34 cellular contexts compared by ENCODE assay signal in the genomic region with DNA sequence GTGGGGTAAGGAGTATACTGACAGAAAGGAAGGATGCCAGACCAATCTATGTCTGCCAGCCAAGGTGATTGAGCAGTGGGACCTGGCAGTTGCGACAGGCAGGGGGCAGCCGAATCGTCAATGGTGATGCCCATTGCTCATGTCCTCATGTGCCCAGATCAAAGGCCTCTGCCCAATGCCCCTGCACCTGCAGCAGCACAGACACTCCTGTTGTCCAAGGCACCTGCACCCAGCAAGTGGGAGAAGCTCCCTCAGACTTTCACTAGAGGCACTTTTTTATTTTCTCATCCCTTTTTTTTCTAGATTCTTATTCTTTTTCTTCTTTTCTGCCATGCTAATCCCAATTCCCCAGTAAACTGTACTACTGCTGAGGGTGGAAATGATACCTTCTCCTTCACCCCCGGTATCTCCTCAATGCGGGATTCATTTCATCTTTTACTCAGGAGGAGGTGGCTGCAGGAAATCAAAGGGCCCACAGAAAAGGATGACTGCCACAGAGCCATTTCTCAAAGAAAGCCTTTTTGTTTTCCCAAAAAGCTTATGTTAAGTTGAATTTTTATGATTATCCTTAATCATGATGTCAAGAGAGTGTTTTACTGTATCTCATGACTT.
"Had no signal": no experiment of that assay in that cellular context is flagged by ENCODE, and none has a peak within 500 bp of the region (broad histone marks: within the 10 kb centered on the region; RNA-seq: fewer than 3 reads in every experiment).

No MANE protein-coding gene starts in this region.

- H3K27ac Mint-ChIP-seq: activated B cell treated with CpG ODN at 0.5 μM for 24 hours; activated CD4-positive, alpha-beta memory T cell treated with anti-CD3 and anti-CD28 coated beads for 36 hours; activated CD8-positive, alpha-beta memory T cell treated with anti-CD3 and anti-CD28 coated beads, Interleukin-2, amount 10 ng/mL, durations not matched to agents 7 days and 5 days; activated CD8-positive, alpha-beta T cell treated with anti-CD3 and anti-CD28 coated beads, Interleukin-2, amount 10 ng/mL, durations not matched to agents 7 days and 5 days; activated naive CD4-positive, alpha-beta T cell treated with anti-CD3 and anti-CD28 coated beads for 36 hours; activated naive CD4-positive, alpha-beta T cell treated with anti-CD3 and anti-CD28 coated beads, Interleukin-2, amount 50 U/mL, for 24 hours; activated naive CD8-positive, alpha-beta T cell treated with anti-CD3 and anti-CD28 coated beads for 36 hours; activated naive CD8-positive, alpha-beta T cell treated with anti-CD3 and anti-CD28 coated beads, Interleukin-2, amount 50 U/mL, for 24 hours; activated T-helper 1 cell treated with anti-CD3 and anti-CD28 coated beads, Interleukin-12 subunit alpha, Interleukin-12 subunit beta, Interleukin-2, Interleukin-4 antibody, amounts not matched to agents 30 ng/mL and 10 ng/mL and 1 ng/mL, durations not matched to agents 14 hours and 24 hours and 36 hours; activated T-helper 2 cell treated with anti-CD3 and anti-CD28 coated beads, Interferon-gamma antibody, Interleukin-2, Interleukin-4, amounts not matched to agents 10 μg/mL and 5 μg/mL and 100 μg/mL, durations not matched to agents 14 hours and 24 hours and 36 hours; effector memory CD8-positive, alpha-beta T cell; T-helper 17 cell; T-helper 2 cell treated with Interferon-gamma antibody and Interleukin-4, amounts not matched to agents 5 μg/mL and 100 μg/mL, for 36 hours had no signal

- H3K27ac ChIP-seq: adrenal gland, body of pancreas, esophagus muscularis mucosa, foreskin keratinocyte, gastrocnemius medialis, VCaP had no signal

- H3K36me3 ChIP-seq: adrenal gland, esophagus muscularis mucosa, gastrocnemius medialis had no signal

- H3K36me3 Mint-ChIP-seq: activated CD4-positive, alpha-beta memory T cell treated with anti-CD3 and anti-CD28 coated beads for 36 hours; activated CD8-positive, alpha-beta memory T cell treated with anti-CD3 and anti-CD28 coated beads, Interleukin-2, amount 10 ng/mL, durations not matched to agents 7 days and 5 days; activated naive CD4-positive, alpha-beta T cell treated with anti-CD3 and anti-CD28 coated beads, Interleukin-2, amount 50 U/mL, for 24 hours; activated naive CD8-positive, alpha-beta T cell treated with anti-CD3 and anti-CD28 coated beads for 36 hours had no signal

- ATAC-seq: activated CD4-positive, CD25-positive, alpha-beta regulatory T cell treated with anti-CD3 and anti-CD28 coated beads, Interleukin-2, amount 50 U/mL, for 24 hours; activated CD8-positive, alpha-beta memory T cell treated with anti-CD3 and anti-CD28 coated beads, Interleukin-2, amount 10 ng/mL, durations not matched to agents 7 days and 5 days; activated CD8-positive, alpha-beta T cell treated with anti-CD3 and anti-CD28 coated beads, Interleukin-2, amount 10 ng/mL, durations not matched to agents 7 days and 5 days; activated naive CD8-positive, alpha-beta T cell treated with anti-CD3 and anti-CD28 coated beads, Interleukin-2, amount 50 U/mL, for 24 hours; body of pancreas; effector memory CD8-positive, alpha-beta T cell; foreskin keratinocyte; gastrocnemius medialis; T-helper 17 cell had no signal

- H3K9me3 ChIP-seq: adrenal gland, body of pancreas, esophagus muscularis mucosa, gastrocnemius medialis had no signal

- H3K4me3 Mint-ChIP-seq: activated B cell treated with CpG ODN at 0.5 μM for 24 hours; activated CD4-positive, alpha-beta memory T cell treated with anti-CD3 and anti-CD28 coated beads for 36 hours; activated CD8-positive, alpha-beta memory T cell treated with anti-CD3 and anti-CD28 coated beads, Interleukin-2, amount 10 ng/mL, durations not matched to agents 7 days and 5 days; activated CD8-positive, alpha-beta T cell treated with anti-CD3 and anti-CD28 coated beads, Interleukin-2, amount 10 ng/mL, durations not matched to agents 7 days and 5 days; activated naive CD4-positive, alpha-beta T cell treated with anti-CD3 and anti-CD28 coated beads for 36 hours; activated naive CD4-positive, alpha-beta T cell treated with anti-CD3 and anti-CD28 coated beads, Interleukin-2, amount 50 U/mL, for 24 hours; activated naive CD8-positive, alpha-beta T cell treated with anti-CD3 and anti-CD28 coated beads for 36 hours; activated naive CD8-positive, alpha-beta T cell treated with anti-CD3 and anti-CD28 coated beads, Interleukin-2, amount 50 U/mL, for 24 hours; activated T-helper 1 cell treated with anti-CD3 and anti-CD28 coated beads, Interleukin-12 subunit alpha, Interleukin-12 subunit beta, Interleukin-2, Interleukin-4 antibody, amounts not matched to agents 30 ng/mL and 10 ng/mL and 1 ng/mL, durations not matched to agents 14 hours and 24 hours and 36 hours; effector memory CD8-positive, alpha-beta T cell; T-helper 17 cell; T-helper 2 cell treated with Interferon-gamma antibody and Interleukin-4, amounts not matched to agents 5 μg/mL and 100 μg/mL, for 36 hours had no signal

- H3K4me3 ChIP-seq: adrenal gland, body of pancreas, esophagus muscularis mucosa, gastrocnemius medialis had no signal

- H3K4me1 ChIP-seq: body of pancreas, esophagus muscularis mucosa, foreskin keratinocyte had no signal

- H3K27me3 ChIP-seq: adrenal gland, body of pancreas, esophagus muscularis mucosa, foreskin keratinocyte, gastrocnemius medialis had no signal

- DNase-seq: activated B cell treated with CpG ODN at 0.5 μM for 24 hours; activated CD4-positive, alpha-beta memory T cell treated with anti-CD3 and anti-CD28 coated beads for 36 hours; activated CD4-positive, alpha-beta T cell treated with anti-CD3 and anti-CD28 coated beads for 48 hours; activated CD8-positive, alpha-beta memory T cell treated with anti-CD3 and anti-CD28 coated beads, Interleukin-2, amount 10 ng/mL, durations not matched to agents 7 days and 5 days; activated CD8-positive, alpha-beta memory T cell treated with anti-CD3 and anti-CD28 coated beads, Interleukin-2, amount 50 U/mL, for 4 hours; activated CD8-positive, alpha-beta T cell treated with anti-CD3 and anti-CD28 coated beads, Interleukin-2, amount 10 ng/mL, durations not matched to agents 7 days and 5 days; activated effector memory CD4-positive, alpha-beta T cell treated with anti-CD3 and anti-CD28 coated beads, Interleukin-2, amount 50 U/mL, for 16 hours; activated naive CD4-positive, alpha-beta T cell treated with anti-CD3 and anti-CD28 coated beads for 36 hours; activated naive CD8-positive, alpha-beta T cell treated with anti-CD3 and anti-CD28 coated beads for 36 hours; activated naive CD8-positive, alpha-beta T cell treated with anti-CD3 and anti-CD28 coated beads, Interleukin-2, amount 50 U/mL, for 24 hours; activated T-cell treated with anti-CD3 and anti-CD28 coated beads, Interleukin-2, amount 50 U/mL, for 1 hour; activated T-cell treated with anti-CD3 and anti-CD28 coated beads, Interleukin-2, amount 50 U/mL, for 48 hours; adrenal gland; amygdala; aorta; body of pancreas; caudate nucleus; cortex of kidney; dermis blood vessel endothelial cell; effector CD4-positive, alpha-beta T cell; effector memory CD8-positive, alpha-beta T cell; erythroblast; foreskin keratinocyte; gastrocnemius medialis; glutamatergic neuron; T-helper 1 cell; T-helper 17 cell had no signal

- H3K9me3 Mint-ChIP-seq: activated B cell treated with CpG ODN at 0.5 μM for 24 hours; activated CD4-positive, alpha-beta memory T cell treated with anti-CD3 and anti-CD28 coated beads for 36 hours; activated naive CD8-positive, alpha-beta T cell treated with anti-CD3 and anti-CD28 coated beads for 36 hours; activated T-helper 1 cell treated with anti-CD3 and anti-CD28 coated beads, Interleukin-12 subunit alpha, Interleukin-12 subunit beta, Interleukin-2, Interleukin-4 antibody, amounts not matched to agents 30 ng/mL and 10 ng/mL and 1 ng/mL, durations not matched to agents 14 hours and 24 hours and 36 hours; activated T-helper 2 cell treated with anti-CD3 and anti-CD28 coated beads, Interferon-gamma antibody, Interleukin-2, Interleukin-4, amounts not matched to agents 10 μg/mL and 5 μg/mL and 100 μg/mL, durations not matched to agents 14 hours and 24 hours and 36 hours; T-helper 2 cell treated with Interferon-gamma antibody and Interleukin-4, amounts not matched to agents 5 μg/mL and 100 μg/mL, for 36 hours had no signal

- H3K27me3 Mint-ChIP-seq: activated B cell treated with CpG ODN at 0.5 μM for 24 hours; activated CD4-positive, alpha-beta memory T cell treated with anti-CD3 and anti-CD28 coated beads for 36 hours; activated CD8-positive, alpha-beta memory T cell treated with anti-CD3 and anti-CD28 coated beads, Interleukin-2, amount 10 ng/mL, durations not matched to agents 7 days and 5 days; activated naive CD8-positive, alpha-beta T cell treated with anti-CD3 and anti-CD28 coated beads for 36 hours; effector memory CD8-positive, alpha-beta T cell; T-helper 17 cell had no signal

- H3K4me1 Mint-ChIP-seq: activated B cell treated with CpG ODN at 0.5 μM for 24 hours; activated CD8-positive, alpha-beta memory T cell treated with anti-CD3 and anti-CD28 coated beads, Interleukin-2, amount 10 ng/mL, durations not matched to agents 7 days and 5 days; activated naive CD4-positive, alpha-beta T cell treated with anti-CD3 and anti-CD28 coated beads, Interleukin-2, amount 50 U/mL, for 24 hours; activated naive CD8-positive, alpha-beta T cell treated with anti-CD3 and anti-CD28 coated beads for 36 hours; activated naive CD8-positive, alpha-beta T cell treated with anti-CD3 and anti-CD28 coated beads, Interleukin-2, amount 50 U/mL, for 24 hours; T-helper 17 cell had no signal
